Comparison of ENCODE assay signal across 19 cellular contexts in the genomic region with DNA sequence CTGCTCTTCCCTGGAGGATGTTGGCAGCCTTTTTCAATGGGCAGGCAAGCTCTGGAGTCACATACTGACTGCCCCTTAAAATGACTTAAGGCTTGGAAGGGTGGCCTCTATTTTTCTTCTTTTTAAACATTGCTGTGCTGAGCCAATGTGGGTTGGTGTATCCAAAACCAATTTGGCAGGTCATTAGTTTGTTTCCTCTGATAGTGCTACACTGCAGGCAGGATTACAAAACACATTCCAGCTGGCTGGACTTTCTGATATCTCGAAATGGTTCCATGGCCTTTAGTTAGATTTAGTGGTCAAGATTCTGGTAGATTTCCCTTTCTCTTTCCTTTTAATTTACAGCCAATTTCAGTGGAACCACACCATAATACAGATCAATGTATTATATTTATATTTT. TPM values are rescaled to one million over a fixed set of nuclear protein-coding genes. Genes with fewer than 3 reads are reported as not detected.
"Had no signal": no experiment of that assay in that cellular context is flagged by ENCODE, and none has a peak within 500 bp of the region (broad histone marks: within the 10 kb centered on the region; RNA-seq: fewer than 3 reads in every experiment).

No MANE protein-coding gene starts in this region.

- H3K4me3 Mint-ChIP-seq: dendritic cell treated with granulocyte-macrophage colony-stimulating factor and Interleukin-4, amounts not matched to agents 40 ng/mL and 50 ng/mL, for 4 days; effector memory CD8-positive, alpha-beta T cell; naive thymus-derived CD4-positive, alpha-beta T cell had no signal

- ATAC-seq: effector memory CD8-positive, alpha-beta T cell; gastrocnemius medialis; left lung; naive thymus-derived CD4-positive, alpha-beta T cell; upper lobe of right lung had no signal

- H3K36me3 ChIP-seq: esophagus muscularis mucosa, gastrocnemius medialis, heart right ventricle, left lung, neutrophil, sigmoid colon, suprapubic skin, tibial artery, upper lobe of right lung, vagina had no signal

- DNase-seq: cerebellar nuclear complex; effector memory CD8-positive, alpha-beta T cell; gastrocnemius medialis; heart right ventricle; hypothalamus; left lung; naive thymus-derived CD4-positive, alpha-beta T cell; sigmoid colon; stimulated activated CD4-positive, alpha-beta T cell treated with anti-CD3 and anti-CD28 coated beads, Interleukin-2, amount 100 ng/mL, for 24 hours; stimulated activated naive CD4-positive, alpha-beta T cell; tibial artery; upper lobe of right lung had no signal

- H3K27ac Mint-ChIP-seq: dendritic cell treated with granulocyte-macrophage colony-stimulating factor and Interleukin-4, amounts not matched to agents 40 ng/mL and 50 ng/mL, for 4 days; effector memory CD8-positive, alpha-beta T cell; naive thymus-derived CD4-positive, alpha-beta T cell had no signal

- H3K4me1 Mint-ChIP-seq: naive thymus-derived CD4-positive, alpha-beta T cell had no signal

- H3K9me3 ChIP-seq: gastrocnemius medialis, left lung, neutrophil, suprapubic skin, tibial artery, upper lobe of right lung, vagina had no signal

- H3K9me3 Mint-ChIP-seq: dendritic cell treated with granulocyte-macrophage colony-stimulating factor and Interleukin-4, amounts not matched to agents 40 ng/mL and 50 ng/mL, for 4 days had no signal

- H3K4me1 ChIP-seq: left lung, sigmoid colon, suprapubic skin, vagina had no signal

- H3K27me3 Mint-ChIP-seq: effector memory CD8-positive, alpha-beta T cell had no signal

- H3K27ac ChIP-seq: epithelial cell of prostate, esophagus muscularis mucosa, gastrocnemius medialis, heart right ventricle, left lung, neutrophil, sigmoid colon, skin epidermis, suprapubic skin, tibial artery, upper lobe of right lung, vagina had no signal

- H3K27me3 ChIP-seq: esophagus muscularis mucosa, gastrocnemius medialis, left lung, sigmoid colon, suprapubic skin, tibial artery, upper lobe of right lung, vagina had no signal

- H3K4me3 ChIP-seq: esophagus muscularis mucosa, gastrocnemius medialis, heart right ventricle, left lung, sigmoid colon, skin epidermis, suprapubic skin, tibial artery, upper lobe of right lung, vagina had no signal

RNA-seq across cellular contexts. Expression of gene BMP2, which starts 28.1 kb away (rescaled TPM):
- polyA plus RNA-seq: naive thymus-derived CD4-positive, alpha-beta T cell had no signal
